ENCODE assay signal across 13 cellular contexts in genomic region chr17:17155568-17155967, GRCh38. TPM values are rescaled to one million over a fixed set of nuclear protein-coding genes. Genes with fewer than 3 reads are reported as not detected.
DNase-seq lines count a peak whose midpoint lies in the region; ATAC-seq and TF ChIP-seq lines count a peak whose summit lies in the region.
"Had no signal": no experiment of that assay in that cellular context is flagged by ENCODE, and none has a peak within 500 bp of the region (broad histone marks: within the 10 kb centered on the region; RNA-seq: fewer than 3 reads in every experiment).

No MANE protein-coding gene starts in this region.

- TF ChIP-seq CTCF in epithelial cell of esophagus (IDR thresholded peaks at IDR 0.05; ENCODE audit: insufficient read depth, low read depth, low read length, missing control alignments) = peak; percentile 29

- H3K9ac ChIP-seq in skeletal muscle satellite cell (ENCODE audit: low read depth, low read length) = no peak overlapping the region

- no peaks in the 10 kb centered on the region for H3K9me3 ChIP-seq in skeletal muscle satellite cell (replicated peaks; ENCODE audit: low read length)
- H3K9me3 ChIP-seq: left lung, uterus had no signal

- peaks cover 56% of the 10 kb centered on the region for H3K4me1 ChIP-seq in skeletal muscle satellite cell (ENCODE audit: control insufficient read depth, insufficient read depth, low read length)
- H3K4me1 ChIP-seq: uterus had no signal

- no peak for ATAC-seq in HG03108 (IDR thresholded peaks at IDR 0.05; ENCODE audit: unreplicated experiment)
- ATAC-seq: left lung had no signal

- no peaks in the 10 kb centered on the region for H3K27me3 ChIP-seq in skeletal muscle satellite cell (ENCODE audit: control insufficient read depth, insufficient read depth, low read length)
- H3K27me3 ChIP-seq: left lung, uterus had no signal

- peak overlapping the region; percentile 1 for H3K4me2 ChIP-seq in skeletal muscle satellite cell (ENCODE audit: low read length)

- no peak overlapping the region for H3K4me3 ChIP-seq in Jurkat, Clone E6-1 (ENCODE audit: low read length)
- no peak overlapping the region for H3K4me3 ChIP-seq in epithelial cell of esophagus (ENCODE audit: low read length)
- no peak overlapping the region for H3K4me3 ChIP-seq in skeletal muscle satellite cell (ENCODE audit: low read length)
- H3K4me3 ChIP-seq: left lung, uterus had no signal

- DNase-seq in activated gamma-delta T cell treated with Interleukin-2 at 50 U/mL for 16 hours (peak; percentile 17), activated gamma-delta T cell (lab: John Stamatoyannopoulos, UW) (no peak), epithelial cell of esophagus (ENCODE audit: low read depth) (no peak), NCI-H82 treated with DMSO at 0.1 percent for 48 hours (lab: John Stamatoyannopoulos, UW; ENCODE audit: unreplicated experiment) (no peak), hypothalamus (lab: John Stamatoyannopoulos, UW) (no peak)
- DNase-seq in Jurkat, Clone E6-1 (ENCODE audit: low read depth, low spot score) = peak; percentile 7
- DNase-seq: Karpas-422, NCI-H1436 treated with DMSO at 0.1 percent for 48 hours, NCI-H446, uterus had no signal

- peaks cover 89% of the 10 kb centered on the region for H3K36me3 ChIP-seq in skeletal muscle satellite cell (ENCODE audit: insufficient read depth, low read length)
- H3K36me3 ChIP-seq: uterus had no signal

RNA-seq across cellular contexts. Expression of gene PLD6, which starts 50.6 kb away (rescaled TPM):
- 4.8 TPM for polyA plus RNA-seq in Jurkat, Clone E6-1 (2012; ENCODE audit: insufficient read depth, insufficient read length)
- 2.4 and 3.0 TPM in 2 replicates for total RNA-seq in skeletal muscle satellite cell (2012; rRNA removed)

Comparison
In these comparisons a context has a peak if more than half of its experiments do, and no peak if none do; other contexts are left out.
1. DNase-seq: peak in activated gamma-delta T cell treated with Interleukin-2 at 50 U/mL for 16 hours (single experiment) and Jurkat, Clone E6-1 (single experiment); none in activated gamma-delta T cell (single experiment), epithelial cell of esophagus (single experiment), NCI-H82 treated with DMSO at 0.1 percent for 48 hours (single experiment) and hypothalamus (0 of 51).